Comparison of ENCODE assay signal across 10 cellular contexts in the genomic region with DNA sequence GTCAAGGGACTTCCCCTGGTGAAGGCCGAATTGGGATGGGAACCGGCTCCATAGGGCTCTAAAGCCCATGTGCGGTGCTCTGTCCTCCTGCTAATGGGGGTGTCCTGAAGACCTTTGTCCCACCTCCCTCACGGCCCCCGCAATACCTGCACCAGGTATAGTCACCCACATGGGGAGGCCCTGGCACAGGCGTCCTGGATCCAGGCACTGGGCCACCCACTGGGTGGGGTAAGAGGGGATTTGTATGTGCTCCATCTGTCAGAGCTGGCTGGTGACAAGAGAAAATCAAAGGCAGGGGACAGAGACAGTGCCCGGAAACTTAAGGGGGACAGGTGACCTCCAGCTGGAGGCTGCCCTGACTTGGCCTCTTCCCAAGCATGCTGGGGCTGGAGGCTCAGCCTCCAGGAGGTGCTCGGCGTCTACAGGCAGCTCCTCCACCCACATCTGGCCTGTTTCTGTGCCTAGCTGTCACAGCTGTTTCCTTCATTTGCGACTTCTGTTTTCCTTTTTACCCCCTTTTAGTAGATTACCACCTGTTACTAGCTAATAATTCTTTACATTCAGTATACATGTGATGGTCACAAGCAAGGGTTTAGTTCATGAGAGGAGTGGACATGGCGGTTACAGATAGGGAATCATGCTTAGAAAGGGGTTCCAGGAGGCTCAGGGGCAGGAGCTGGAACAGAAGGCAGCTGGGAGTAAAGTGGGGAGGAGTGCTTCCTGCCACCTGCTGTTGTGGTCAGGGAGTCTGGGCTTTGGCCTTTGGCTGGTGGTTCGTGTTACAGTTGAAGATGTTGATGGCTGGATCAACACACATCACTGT. TPM values are rescaled to one million over a fixed set of nuclear protein-coding genes. Genes with fewer than 3 reads are reported as not detected.
DNase-seq lines count a peak whose midpoint lies in the region; ATAC-seq, FAIRE-seq and TF ChIP-seq lines count a peak whose summit lies in the region.
"Had no signal": no experiment of that assay in that cellular context is flagged by ENCODE, and none has a peak within 500 bp of the region (broad histone marks: within the 10 kb centered on the region; RNA-seq: fewer than 3 reads in every experiment).

No MANE protein-coding gene starts in this region.

- TF ChIP-seq POLR2A in endothelial cell of umbilical vein (IDR thresholded peaks at IDR 0.05; ENCODE audit: low read depth, low read length) = no peak
- no peak for TF ChIP-seq POLR2A in GM12892 (IDR thresholded peaks at IDR 0.05; ENCODE audit: low read depth, low read length)

- no peak overlapping the region for H3K9ac ChIP-seq in endothelial cell of umbilical vein (replicated peaks; ENCODE audit: extremely low read depth, insufficient read depth, low read length)

- dilution Hi-C loops in endothelial cell of umbilical vein (cut with MboI; ENCODE audit: extremely low pct_ligation_motif_present, low sequenced_read_pairs) = no loop called here

- TF ChIP-seq CTCF in HFF-Myc (IDR thresholded peaks at IDR 0.05; ENCODE audit: low read depth, low read length, missing control alignments) = no peak
- no peak for TF ChIP-seq CTCF in endothelial cell of umbilical vein (IDR thresholded peaks at IDR 0.05; ENCODE audit: extremely low read depth in 1 of 2, insufficient read depth in 1 of 2, low read depth in 1 of 2, low read length in 2 of 2)

- peaks cover 15% of the 10 kb centered on the region for H3K79me2 ChIP-seq in endothelial cell of umbilical vein (ENCODE audit: control insufficient read depth, insufficient read depth, low read length)

- no peaks in the 10 kb centered on the region for H3K9me3 ChIP-seq in endothelial cell of umbilical vein (replicated peaks; ENCODE audit: control insufficient read depth, insufficient read depth, low read length)
- H3K9me3 ChIP-seq: HAP-1 had no signal

- H3K4me1 ChIP-seq in endothelial cell of umbilical vein (ENCODE audit: control insufficient read depth, extremely low read depth, insufficient read depth, low read length) = peaks cover 36% of the 10 kb centered on the region
- H3K4me1 ChIP-seq: HAP-1 had no signal

- CTCF ChIA-PET in endothelial cell of umbilical vein (lab: Charles Lee) = no interaction called here

- H3K27ac ChIP-seq in endothelial cell of umbilical vein (ENCODE audit: insufficient read depth, low read depth, low read length) = no peak overlapping the region

- ATAC-seq in GM21381 (IDR thresholded peaks at IDR 0.05; ENCODE audit: unreplicated experiment) = no peak

- no TSS peak for BruUV-seq in endothelial cell of umbilical vein (replicated peaks; lab: Mats Ljungman, UMichigan)

- no peak for FAIRE-seq in endothelial cell of umbilical vein (lab: Jason Lieb, UNC)
- FAIRE-seq in GM12892 (lab: Jason Lieb, UNC) = no peak

- no peaks in the 10 kb centered on the region for H3K27me3 ChIP-seq in endothelial cell of umbilical vein (ENCODE audit: control insufficient read depth in 2 of 2, insufficient read depth in 2 of 2, low read length in 2 of 2)

- H3K4me2 ChIP-seq in endothelial cell of umbilical vein (ENCODE audit: insufficient read depth, low read length) = no peak overlapping the region

- peak; percentile 74 for DNase-seq in DMS153 (lab: John Stamatoyannopoulos, UW)
- DNase-seq in HFF-Myc (ENCODE audit: extremely low read depth, low read depth) = peak; percentile 51
- DNase-seq in NCI-H510A (lab: John Stamatoyannopoulos, UW) = peak; percentile 86
- DNase-seq in endothelial cell of umbilical vein (ENCODE audit: low read depth, low spot score) = peak; percentile 16
- DNase-seq in cerebellar cortex (ENCODE audit: low spot score) = no peak
- DNase-seq in hepatic stellate cell (ENCODE audit: low spot score) = no peak
- no peak for DNase-seq in GM12892 (ENCODE audit: insufficient read length)
- DNase-seq: T-helper 2 cell had no signal

- H3K9me1 ChIP-seq in endothelial cell of umbilical vein (replicated peaks; ENCODE audit: control insufficient read depth, extremely low read depth, insufficient read depth, low read length) = no peaks in the 10 kb centered on the region

- no peak overlapping the region for H2AFZ ChIP-seq in endothelial cell of umbilical vein (ENCODE audit: low read depth, low read length)

- H4K20me1 ChIP-seq in endothelial cell of umbilical vein (replicated peaks; ENCODE audit: control insufficient read depth, extremely low read depth, insufficient read depth, low read length) = no peaks in the 10 kb centered on the region

- H3K36me3 ChIP-seq in endothelial cell of umbilical vein (ENCODE audit: control insufficient read depth in 2 of 2, extremely low read depth in 1 of 2, insufficient read depth in 2 of 2, low read length in 2 of 2) = no peaks in the 10 kb centered on the region
- H3K36me3 ChIP-seq: HAP-1 had no signal

- intact Hi-C loops in endothelial cell of umbilical vein (cut with micrococcal nuclease) = no loop called here

- POLR2A ChIA-PET in endothelial cell of umbilical vein (lab: Charles Lee) = no interaction called here

- no peak overlapping the region for H3K4me3 ChIP-seq in HFF-Myc (replicated peaks; ENCODE audit: low read depth, low read length)
- H3K4me3 ChIP-seq in endothelial cell of umbilical vein (replicated peaks in 1 of 3; ENCODE audit: insufficient read depth in 1 of 3, low read depth in 1 of 3, low read length in 3 of 3) = no peak overlapping the region
- H3K4me3 ChIP-seq: HAP-1 had no signal

TF ChIP-seq in endothelial cell of umbilical vein, 7 proteins besides CTCF, POLR2A, EP300 and RAD21:
- TF ChIP-seq, protein P1, sequence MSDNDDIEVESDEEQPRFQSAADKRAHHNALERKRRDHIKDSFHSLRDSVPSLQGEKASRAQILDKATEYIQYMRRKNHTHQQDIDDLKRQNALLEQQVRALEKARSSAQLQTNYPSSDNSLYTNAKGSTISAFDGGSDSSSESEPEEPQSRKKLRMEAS (IDR thresholded peaks at IDR 0.05; ENCODE audit: insufficient read depth, insufficient read length) = no peak
- TF ChIP-seq MYC (IDR thresholded peaks at IDR 0.05; ENCODE audit: low read depth, low read length) (no peak), POLR2AphosphoS5 (IDR thresholded peaks at IDR 0.05; ENCODE audit: insufficient read depth, low read depth, low read length) (no peak), JUN (IDR thresholded peaks at IDR 0.05; ENCODE audit: borderline replicate concordance, insufficient read depth, insufficient read length, low read depth) (no peak), EZH2 (IDR thresholded peaks at IDR 0.05; ENCODE audit: borderline replicate concordance, low read depth, low read length, severe bottlenecking) (no peak), GATA2 (IDR thresholded peaks at IDR 0.05; ENCODE audit: insufficient read depth, insufficient read length, low read depth, low read length) (no peak), FOS (IDR thresholded peaks at IDR 0.05; ENCODE audit: borderline replicate concordance, insufficient read depth, low read length) (no peak)

RNA-seq across cellular contexts. Expression of a gene that starts 2.3 kb away (rescaled TPM):
- total RNA-seq in endothelial cell of umbilical vein = 1.1 and 1.5 TPM in 2 replicates
- polyA plus RNA-seq in endothelial cell of umbilical vein = 1.4 and 1.6 TPM in 2 replicates
- polyA plus RNA-seq in endothelial cell of umbilical vein (2011; cell fraction: cytosol; rRNA removed) = 0.75 and 0.95 TPM in 2 replicates
- 7.9 and 8.3 TPM in 2 replicates for polyA plus RNA-seq in endothelial cell of umbilical vein (2011; cell fraction: nucleus; rRNA removed)
- polyA plus RNA-seq in endothelial cell of umbilical vein (2012) = 1.2 TPM in 2 replicates
- polyA minus RNA-seq in endothelial cell of umbilical vein = 1.1 and 2.3 TPM in 2 replicates
- polyA minus RNA-seq in endothelial cell of umbilical vein (2011; cell fraction: cytosol; rRNA and poly(A)+ RNA removed) = not detected
- 2.5 and 3.1 TPM in 2 replicates for polyA minus RNA-seq in endothelial cell of umbilical vein (2011; cell fraction: nucleus; rRNA and poly(A)+ RNA removed)
- 0.83 TPM for polyA plus RNA-seq in GM12892 (2012; ENCODE audit: missing spikeins)

RNA-seq across cellular contexts. Expression of a gene that starts 31.4 kb away (rescaled TPM):
- 8.5 and 10.6 TPM in 2 replicates for total RNA-seq in endothelial cell of umbilical vein
- polyA plus RNA-seq in endothelial cell of umbilical vein = 5.3 and 9.3 TPM in 2 replicates
- polyA plus RNA-seq in endothelial cell of umbilical vein (2011; cell fraction: cytosol; rRNA removed) = 8.0 and 10.3 TPM in 2 replicates
- 14.0 and 19.9 TPM in 2 replicates for polyA plus RNA-seq in endothelial cell of umbilical vein (2011; cell fraction: nucleus; rRNA removed)
- 12.7 and 18.0 TPM in 2 replicates for polyA plus RNA-seq in endothelial cell of umbilical vein (2012)
- 3.3 and 6.0 TPM in 2 replicates for polyA minus RNA-seq in endothelial cell of umbilical vein
- 2.5 TPM for polyA minus RNA-seq in endothelial cell of umbilical vein (2011; cell fraction: cytosol; rRNA and poly(A)+ RNA removed)
- 3.7 and 6.0 TPM in 2 replicates for polyA minus RNA-seq in endothelial cell of umbilical vein (2011; cell fraction: nucleus; rRNA and poly(A)+ RNA removed)
- polyA plus RNA-seq in GM12892 (2012; ENCODE audit: missing spikeins) = 8.2 TPM

Comparison
In these comparisons a context has a peak if more than half of its experiments do, and no peak if none do; other contexts are left out.
1. DNase-seq: peak in DMS153 (single experiment), HFF-Myc (single experiment), NCI-H510A (single experiment) and endothelial cell of umbilical vein (single experiment); none in cerebellar cortex (single experiment), hepatic stellate cell (single experiment) and GM12892 (single experiment).